In the genomic region with DNA sequence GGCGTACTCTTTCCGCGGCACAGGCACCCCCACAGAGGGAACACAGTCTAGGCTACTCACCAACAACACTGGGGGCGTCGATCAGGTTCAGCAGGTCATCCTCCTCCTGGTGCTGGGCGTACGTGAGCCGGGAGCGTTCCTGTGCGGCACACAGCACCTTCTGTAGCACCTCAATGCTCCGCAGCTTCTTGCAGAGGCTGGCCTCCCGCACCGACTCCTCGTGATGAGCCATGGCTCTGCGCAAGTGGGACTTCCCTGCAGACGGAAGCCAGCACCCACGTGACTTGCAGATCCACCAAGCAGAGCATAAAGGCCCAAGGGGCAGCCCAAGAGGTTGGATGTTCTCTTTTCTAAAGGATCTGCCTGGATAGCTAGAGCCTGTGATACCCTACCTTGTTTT, we compare ENCODE assay signal across 1 cellular context. TPM values are rescaled to one million over a fixed set of nuclear protein-coding genes. Genes with fewer than 3 reads are reported as not detected.
"Had no signal": no experiment of that assay in that cellular context is flagged by ENCODE, and none has a peak within 500 bp of the region (broad histone marks: within the 10 kb centered on the region; RNA-seq: fewer than 3 reads in every experiment).

No MANE protein-coding gene starts in this region.

RNA-seq across cellular contexts. Expression of a gene that starts 23.9 kb away (rescaled TPM):
- total RNA-seq: ascending aorta had no signal
